ENCODE assay signal across 9 cellular contexts in genomic region chrX:13398073-13398823, GRCh38.
DNase-seq lines count a peak whose midpoint lies in the region; ATAC-seq and TF ChIP-seq lines count a peak whose summit lies in the region.
"Had no signal": no experiment of that assay in that cellular context is flagged by ENCODE, and none has a peak within 500 bp of the region (broad histone marks: within the 10 kb centered on the region; RNA-seq: fewer than 3 reads in every experiment).

No MANE protein-coding gene starts in this region.

- TF ChIP-seq CTCF in lung (IDR thresholded peaks at IDR 0.05; ENCODE audit: control extremely low read depth, extremely low read depth) = no peak

- DNase-seq in 8988T = peak; percentile 32
- peak; percentile 93 for DNase-seq in HS-5 (ENCODE audit: low read depth)
- peak; percentile 63 for DNase-seq in brain pericyte (ENCODE audit: low read depth, low spot score)
- DNase-seq in lung (ENCODE audit: low spot score) = peak; percentile 51
- DNase-seq in NCI-H2227 (lab: John Stamatoyannopoulos, UW; ENCODE audit: unreplicated experiment) = no peak
- no peak for DNase-seq in effector memory CD8-positive, alpha-beta T cell

- no peak overlapping the region for H3K27ac Mint-ChIP-seq in effector memory CD8-positive, alpha-beta T cell
- H3K27ac Mint-ChIP-seq: naive thymus-derived CD4-positive, alpha-beta T cell had no signal

- H3K4me3 ChIP-seq in lung = no peak overlapping the region

- H3K36me3 Mint-ChIP-seq in effector memory CD8-positive, alpha-beta T cell (ENCODE audit: insufficient read depth) = no peaks in the 10 kb centered on the region

- H3K4me1 ChIP-seq in lung (ENCODE audit: control insufficient read depth in 2 of 2, insufficient read depth in 2 of 2, low read length in 2 of 2) = peaks cover 0 to 3% of the 10 kb centered on the region in 2 donors

- no peaks in the 10 kb centered on the region for H3K9me3 ChIP-seq in lung (ENCODE audit: control insufficient read depth in 2 of 2, insufficient read depth in 1 of 2, low read length in 1 of 2)

- no peaks in the 10 kb centered on the region for H3K27me3 ChIP-seq in lung (ENCODE audit: control insufficient read depth, insufficient read depth)

- H3K4me1 Mint-ChIP-seq in effector memory CD8-positive, alpha-beta T cell (ENCODE audit: low read depth in 2 of 2) = no peaks in the 10 kb centered on the region

- no peak overlapping the region for H3K4me3 Mint-ChIP-seq in effector memory CD8-positive, alpha-beta T cell
- H3K4me3 Mint-ChIP-seq: naive thymus-derived CD4-positive, alpha-beta T cell had no signal

- no peak overlapping the region for H3K27ac ChIP-seq in lung (ENCODE audit: low read depth in 1 of 2, low read length in 1 of 2)

- peak; percentile 81 for ATAC-seq in lung (ENCODE audit: insufficient read depth, low FRiP score)
- no peak for ATAC-seq in HG03457 (IDR thresholded peaks at IDR 0.05; ENCODE audit: unreplicated experiment)
- no peak for ATAC-seq in HG02678 (IDR thresholded peaks at IDR 0.05; ENCODE audit: unreplicated experiment)
- ATAC-seq in effector memory CD8-positive, alpha-beta T cell (replicated peaks) = no peak
- ATAC-seq: naive thymus-derived CD4-positive, alpha-beta T cell had no signal

- H3K27me3 Mint-ChIP-seq in effector memory CD8-positive, alpha-beta T cell = no peaks in the 10 kb centered on the region
- H3K27me3 Mint-ChIP-seq: naive thymus-derived CD4-positive, alpha-beta T cell had no signal

- H3K9me3 Mint-ChIP-seq in effector memory CD8-positive, alpha-beta T cell = peaks cover 0 to 3% of the 10 kb centered on the region in 2 donors

- H3K36me3 ChIP-seq in lung (ENCODE audit: control insufficient read depth in 2 of 2, insufficient read depth in 2 of 2, low read length in 2 of 2) = no peaks in the 10 kb centered on the region

- WGBS in lung, 2 donors = 67 to 69% methylated on average over 4 of the region's 4 CpGs

Comparison
In these comparisons a context has a peak if more than half of its experiments do, and no peak if none do; other contexts are left out.
1. DNase-seq: peak in 8988T (single experiment), HS-5 (single experiment), brain pericyte (single experiment) and lung (single experiment); none in NCI-H2227 (single experiment) and effector memory CD8-positive, alpha-beta T cell (0 of 3).